Comparison of ENCODE assay signal across 15 cellular contexts in genomic region chr7:130152270-130153141, GRCh38. TPM values are rescaled to one million over a fixed set of nuclear protein-coding genes. Genes with fewer than 3 reads are reported as not detected.
DNase-seq lines count a peak whose midpoint lies in the region; ATAC-seq and TF ChIP-seq lines count a peak whose summit lies in the region.
"Had no signal": no experiment of that assay in that cellular context is flagged by ENCODE, and none has a peak within 500 bp of the region (broad histone marks: within the 10 kb centered on the region; RNA-seq: fewer than 3 reads in every experiment).

No MANE protein-coding gene starts in this region.

- H3K27me3 ChIP-seq in spleen (replicated peaks in 1 of 7), result no peaks in the 10 kb centered on the region
- H3K27me3 ChIP-seq: colonic mucosa, tibial nerve had no signal

- no peaks in the 10 kb centered on the region for H3K36me3 ChIP-seq in spleen
- H3K36me3 ChIP-seq: colonic mucosa had no signal

- H3K4me3 ChIP-seq in spleen, result no peak overlapping the region
- H3K4me3 ChIP-seq: colonic mucosa had no signal

- POLR2A ChIA-PET in HEK293T (lab: Yijun Ruan, JAX), result no interaction called here

- intact Hi-C loops in spleen (cut with DNase I; ENCODE audit: low total_unique reads), result no loop called here

- TF ChIP-seq POLR2A in spleen (IDR thresholded peaks at IDR 0.05), result no peak

- 78 to 91% (median 81%) methylated on average over 15 to 16 of the region's 16 CpGs for WGBS in spleen, 5 donors

- ATAC-seq in omental fat pad (ENCODE audit: low FRiP score) (peak; percentile 34), GM21529 (IDR thresholded peaks at IDR 0.05; ENCODE audit: unreplicated experiment) (no peak)

- peak overlapping the region; percentile 21 for H3K27ac ChIP-seq in cingulate gyrus (ENCODE audit: low read depth, low read length)
- H3K27ac ChIP-seq in spleen, result peak overlapping the region in 1 of 8 donors; percentile 40
- H3K27ac ChIP-seq: colonic mucosa had no signal

- DNase-seq in CMK (ENCODE audit: low read depth), result peak; percentile 32
- no peak for DNase-seq in HEK293T (ENCODE audit: extremely low spot score)
- DNase-seq in omental fat pad (ENCODE audit: low spot score), result no peak
- DNase-seq in NCI-H1417 treated with DMSO at 0.1 percent for 48 hours (lab: John Stamatoyannopoulos, UW), result no peak
- no peak for DNase-seq in spleen
- DNase-seq: Calu3, NCI-H1092, NCI-H446, SW 1271 had no signal

- CTCF ChIA-PET in HEK293T (lab: Yijun Ruan, JAX), result no interaction called here

- no peak for TF ChIP-seq CTCF in omental fat pad (IDR thresholded peaks at IDR 0.05)
- TF ChIP-seq CTCF in spleen (IDR thresholded peaks at IDR 0.05 in 8 of 11, conservative IDR thresholded peaks at IDR 0.05 in 3 of 11), result no peak

- H3K9me3 ChIP-seq in spleen, result peaks cover 0 to 14% (median 8%) of the 10 kb centered on the region in 8 donors
- H3K9me3 ChIP-seq: colonic mucosa had no signal

- peaks cover 0 to 59% (median 23%) of the 10 kb centered on the region in 6 donors for H3K4me1 ChIP-seq in spleen

TF ChIP-seq in HEK293T, 16 proteins besides CTCF, POLR2A, EP300 and RAD21:
- peak; percentile 51 for TF ChIP-seq TARDBP (IDR thresholded peaks at IDR 0.05)
- TF ChIP-seq, protein P1, sequence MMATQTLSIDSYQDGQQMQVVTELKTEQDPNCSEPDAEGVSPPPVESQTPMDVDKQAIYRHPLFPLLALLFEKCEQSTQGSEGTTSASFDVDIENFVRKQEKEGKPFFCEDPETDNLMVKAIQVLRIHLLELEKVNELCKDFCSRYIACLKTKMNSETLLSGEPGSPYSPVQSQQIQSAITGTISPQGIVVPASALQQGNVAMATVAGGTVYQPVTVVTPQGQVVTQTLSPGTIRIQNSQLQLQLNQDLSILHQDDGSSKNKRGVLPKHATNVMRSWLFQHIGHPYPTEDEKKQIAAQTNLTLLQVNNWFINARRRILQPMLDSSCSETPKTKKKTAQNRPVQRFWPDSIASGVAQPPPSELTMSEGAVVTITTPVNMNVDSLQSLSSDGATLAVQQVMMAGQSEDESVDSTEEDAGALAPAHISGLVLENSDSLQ (IDR thresholded peaks at IDR 0.05), result no peak
- no peak for TF ChIP-seq L3MBTL2 (conservative IDR thresholded peaks at IDR 0.05)
- no peak for TF ChIP-seq LEF1 (IDR thresholded peaks at IDR 0.05; ENCODE audit: borderline replicate concordance)
- no peak for TF ChIP-seq BHLHE40 (IDR thresholded peaks at IDR 0.05; ENCODE audit: borderline replicate concordance)
- no peak for TF ChIP-seq HDGF (IDR thresholded peaks at IDR 0.05; ENCODE audit: borderline replicate concordance)
- no peak for TF ChIP-seq FOXA1 (IDR thresholded peaks at IDR 0.05)

RNA-seq across cellular contexts. Expression of gene TMEM209, which starts 52.7 kb away (rescaled TPM):
- total RNA-seq in omental fat pad (10 to 100 TPM in 3 of 4 donors, 1 to 10 TPM in 1; 8.9 to 17.2 (median 10.6) TPM), spleen (10 to 100 TPM; 15.5 to 25.4 (median 19.1) TPM)
- polyA plus RNA-seq in spleen, result 1 to 10 TPM; 5.9 to 9.0 (median 8.1) TPM

RNA-seq across cellular contexts. Expression of gene SSMEM1, which starts 55.2 kb away (rescaled TPM):
- under 1 TPM in 1 of 4 donors, not detected in 3; 0.44 TPM for total RNA-seq in omental fat pad
- total RNA-seq in spleen, result not detected
- polyA plus RNA-seq in spleen, result not detected
- total RNA-seq: Calu3, colonic mucosa, myocyte, skeletal muscle tissue, tibial nerve had no signal
